8 cellular contexts compared by ENCODE assay signal in the genomic region with DNA sequence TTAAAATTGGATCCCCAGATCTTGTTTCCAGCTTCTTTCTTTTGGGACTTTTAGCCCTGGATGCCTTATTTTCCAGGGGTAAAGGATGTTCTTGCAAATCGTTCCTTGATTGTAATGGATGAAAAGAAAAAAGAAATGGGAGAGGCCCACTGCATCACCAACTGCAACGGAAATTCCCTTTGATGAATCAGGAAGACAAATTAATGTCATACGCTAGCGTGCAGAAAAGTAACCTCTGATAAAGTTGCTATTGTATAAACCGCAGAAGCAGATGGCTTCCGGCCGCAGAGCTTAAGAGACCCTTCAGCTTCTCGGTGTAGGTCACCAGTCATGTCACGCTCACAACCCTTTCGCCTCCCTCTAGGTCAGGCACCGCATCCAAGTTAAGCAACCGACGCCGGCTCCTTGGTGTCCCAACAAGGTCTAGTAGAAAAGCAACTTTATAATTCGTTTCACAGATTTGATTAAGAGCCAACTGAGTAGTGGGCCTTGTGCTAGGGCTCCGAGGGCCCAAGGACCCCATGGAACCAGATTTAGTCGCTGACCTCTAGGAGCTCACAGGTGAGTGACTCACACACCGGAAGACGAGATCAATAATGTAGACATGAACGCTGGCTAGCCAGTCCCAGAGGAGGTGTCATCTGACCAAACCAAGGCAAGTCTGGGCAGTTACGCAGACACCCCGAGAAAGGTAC. TPM values are rescaled to one million over a fixed set of nuclear protein-coding genes. Genes with fewer than 3 reads are reported as not detected.
DNase-seq lines count a peak whose midpoint lies in the region; ATAC-seq lines count a peak whose summit lies in the region.

No MANE protein-coding gene starts in this region.

- no peaks in the 10 kb centered on the region for H3K9me3 ChIP-seq in BLaER1 treated with 17β-estradiol and CSF1 and Interleukin-3, amounts not matched to agents 10 nM and 100 nM (replicated peaks in 1 of 11)
- H3K9me3 ChIP-seq in SJCRH30 (replicated peaks): no peaks in the 10 kb centered on the region

- peak overlapping the region; percentile 83 to 96 (median 89) for H3K4me2 ChIP-seq in BLaER1 treated with 17β-estradiol and CSF1 and Interleukin-3, amounts not matched to agents 10 nM and 100 nM

- peak overlapping the region; percentile 98 to 100 (median 100) for H3K9ac ChIP-seq in BLaER1 treated with 17β-estradiol and CSF1 and Interleukin-3, amounts not matched to agents 10 nM and 100 nM

- H3K27me3 ChIP-seq in BLaER1 treated with 17β-estradiol and CSF1 and Interleukin-3, amounts not matched to agents 10 nM and 100 nM: no peaks in the 10 kb centered on the region
- H3K27me3 ChIP-seq in SJCRH30: no peaks in the 10 kb centered on the region

- peak overlapping the region; percentile 98 to 100 (median 100) for H3K27ac ChIP-seq in BLaER1 treated with 17β-estradiol and CSF1 and Interleukin-3, amounts not matched to agents 10 nM and 100 nM
- H3K27ac ChIP-seq in SJCRH30: peak overlapping the region; percentile 99

- peak overlapping the region; percentile 67 to 98 (median 84) for H3K4me3 ChIP-seq in BLaER1 treated with 17β-estradiol and CSF1 and Interleukin-3, amounts not matched to agents 10 nM and 100 nM
- peak overlapping the region; percentile 84 for H3K4me3 ChIP-seq in SJCRH30

- DNase-seq in SJCRH30: peak; percentile 69 to 77
- peak; percentile 78 for DNase-seq in activated naive CD4-positive, alpha-beta T cell treated with anti-CD3 and anti-CD28 coated beads, Interleukin-2, amount 50 U/mL, for 16 hours
- DNase-seq in cardiac septum (ENCODE audit: low spot score): peak; percentile 78
- DNase-seq in sciatic nerve (ENCODE audit: low spot score): peak; percentile 79
- no peak for DNase-seq in NCI-H774 (lab: John Stamatoyannopoulos, UW)

- ATAC-seq in GM19324 (IDR thresholded peaks at IDR 0.05; ENCODE audit: low FRiP score, unreplicated experiment) (peak; percentile 48), HG03442 (IDR thresholded peaks at IDR 0.05; ENCODE audit: unreplicated experiment) (peak; percentile 48), sciatic nerve (peak; percentile 1)

- H4K20me1 ChIP-seq in BLaER1 treated with 17β-estradiol and CSF1 and Interleukin-3, amounts not matched to agents 10 nM and 100 nM: peaks cover 18 to 29% (median 28%) of the 10 kb centered on the region in 11 experiments; a peak in 20 of 22 replicates

- peaks cover 0 to 16% (median 9%) of the 10 kb centered on the region in 11 experiments; a peak in 18 of 22 replicates for H3K36me3 ChIP-seq in BLaER1 treated with 17β-estradiol and CSF1 and Interleukin-3, amounts not matched to agents 10 nM and 100 nM
- H3K36me3 ChIP-seq in SJCRH30: peaks cover 6% of the 10 kb centered on the region; the same call in 1 of the 2 replicates

- H3K4me1 ChIP-seq in BLaER1 treated with 17β-estradiol and CSF1 and Interleukin-3, amounts not matched to agents 10 nM and 100 nM: peaks cover 45 to 71% (median 67%) of the 10 kb centered on the region in 10 experiments
- 0 out of 2 replicates have a peak, but pooled peaks cover 3% of the 10 kb centered on the region for H3K4me1 ChIP-seq in SJCRH30

- intact Hi-C loops in cardiac septum (cut with DNase I): loop anchor here (1.0 to 5.0 kb wide), 4 partner anchors 50 to 1010 kb away; a partner anchor contains a TSS
- intact Hi-C loops in sciatic nerve (cut with DNase I): no loop called here

RNA-seq across cellular contexts. Expression of a gene that starts 1.3 kb away (rescaled TPM):
- total RNA-seq in SJCRH30 (2014; rRNA removed; shearing (Covaris generic)): 56.4 and 60.5 TPM in 2 replicates
- total RNA-seq in cardiac septum (63.1 TPM), sciatic nerve (46.5 TPM)

RNA-seq across cellular contexts. Expression of a gene that starts 1.9 kb away (rescaled TPM):
- 1.9 TPM in 2 replicates for total RNA-seq in SJCRH30 (2014; rRNA removed; shearing (Covaris generic))
- total RNA-seq in cardiac septum (4.4 TPM), sciatic nerve (17.2 TPM)

RNA-seq across cellular contexts. Expression of a gene that starts 44.9 kb away (rescaled TPM):
- 1.5 and 1.6 TPM in 2 replicates for total RNA-seq in SJCRH30 (2014; rRNA removed; shearing (Covaris generic))
- total RNA-seq in cardiac septum (1.3 TPM), sciatic nerve (426 TPM)

Comparison
In these comparisons a context has a peak if more than half of its experiments do, and no peak if none do; other contexts are left out.
1. RNA of a gene that starts 44.9 kb away (total RNA-seq): 426 TPM in sciatic nerve (single experiment); 1.5 to 1.6 TPM in SJCRH30 and 1.3 TPM in cardiac septum (single experiment); every median in the first group is over 100 times any median in the second.
2. Peak in every context shown above with its lines, with median percentiles within 50 percentile points of each other: ATAC-seq.